Comparison of ENCODE assay signal across 8 cellular contexts in genomic region chr20:462199-462991, GRCh38. TPM values are rescaled to one million over a fixed set of nuclear protein-coding genes. Genes with fewer than 3 reads are reported as not detected.
DNase-seq lines count a peak whose midpoint lies in the region; ATAC-seq and TF ChIP-seq lines count a peak whose summit lies in the region.

Gene TBC1D20, minus strand, starts transcription at chr20:462533. Its CDS starts 128 bp downstream, at chr20:462405.

- TF ChIP-seq CTCF in DOHH2 (IDR thresholded peaks at IDR 0.05; ENCODE audit: low read depth, low read length, poor library complexity, severe bottlenecking) (no peak), Panc1 (IDR thresholded peaks at IDR 0.05) (peak; percentile 50), esophagus squamous epithelium (IDR thresholded peaks at IDR 0.05) (peak in 2 of 6 experiments; percentile 5 to 9)

- TF ChIP-seq POLR2A in esophagus squamous epithelium (IDR thresholded peaks at IDR 0.05) = peak in 3 of 4 donors; percentile 73 to 83 (median 78)

- H3K9me3 ChIP-seq in DOHH2 (ENCODE audit: control insufficient read depth, insufficient read depth, low read length) (peaks cover 2% of the 10 kb centered on the region), KOPT-K1 (ENCODE audit: insufficient read depth, low read length, poor library complexity, severe bottlenecking) (peaks cover 8% of the 10 kb centered on the region), Panc1 (ENCODE audit: control insufficient read depth, insufficient read depth, low read depth, low read length) (no peaks in the 10 kb centered on the region), esophagus squamous epithelium (no peaks in the 10 kb centered on the region)

- POLR2A ChIA-PET in Panc1 (lab: Charles Lee) = interaction anchor here (0.6 to 0.7 kb wide), 3 partner anchors 41 to 179 kb away, joined by 4 to 9 read pairs (median 4); no protein-coding TSS in a partner anchor

- BruUV-seq in Panc1 (replicated peaks; lab: Mats Ljungman, UMichigan) = no TSS peak

- peak within 1 kb of the TSS; percentile 96 for H3K4me2 ChIP-seq in DOHH2 (ENCODE audit: low read length)

- no peaks in the 10 kb centered on the region for H3F3A ChIP-seq in DOHH2 (ENCODE audit: control insufficient read depth, insufficient read depth)

- WGBS in esophagus squamous epithelium, 2 donors = 0% methylated on average over 13 to 21 of the region's 80 CpGs

- in situ Hi-C loops in Panc1 (cut with HindIII; ENCODE audit: low pct_unique_long_range_greater_than_20kb, low sequenced_read_pairs) = no loop called here

- peaks cover 5% of the 10 kb centered on the region for H3K36me3 Mint-ChIP-seq in activated T-cell treated with anti-CD3 and anti-CD28 coated beads, Interleukin-2, amount 50 U/mL, for 4 hours (ENCODE audit: insufficient read depth)

- peaks cover 4% of the 10 kb centered on the region; the same call in 1 of the 2 replicates for H3K36me3 ChIP-seq in DOHH2 (ENCODE audit: control insufficient read depth, low read length)
- 0 out of 2 replicates have a peak, but pooled peaks cover 8% of the 10 kb centered on the region for H3K36me3 ChIP-seq in KOPT-K1 (ENCODE audit: insufficient read depth, low read length)
- no peaks in the 10 kb centered on the region for H3K36me3 ChIP-seq in Panc1 (ENCODE audit: control insufficient read depth, insufficient read depth, low read length)
- H3K36me3 ChIP-seq in esophagus squamous epithelium = no peaks in the 10 kb centered on the region

- no peaks in the 10 kb centered on the region for H3K27me3 Mint-ChIP-seq in activated T-cell treated with anti-CD3 and anti-CD28 coated beads, Interleukin-2, amount 50 U/mL, for 4 hours (ENCODE audit: low read depth)

- peaks cover 48% of the 10 kb centered on the region for H3K79me2 ChIP-seq in DOHH2 (ENCODE audit: control insufficient read depth, low read length)

- peak within 1 kb of the TSS; percentile 23; the same call in 1 of the 2 replicates for H3K27ac ChIP-seq in DOHH2 (ENCODE audit: low read depth, low read length)
- H3K27ac ChIP-seq in KOPT-K1 (ENCODE audit: low read depth, low read length, poor library complexity, severe bottlenecking) = peak within 1 kb of the TSS; percentile 75
- peak within 1 kb of the TSS; percentile 91 for H3K27ac ChIP-seq in Panc1 (ENCODE audit: low read length)
- H3K27ac ChIP-seq in esophagus squamous epithelium = peak within 1 kb of the TSS; percentile 93 to 99 (median 96)

- peaks cover 39% of the 10 kb centered on the region for H3K4me1 Mint-ChIP-seq in activated T-cell treated with anti-CD3 and anti-CD28 coated beads, Interleukin-2, amount 50 U/mL, for 4 hours (ENCODE audit: low read depth)

- ATAC-seq in GM21825 (IDR thresholded peaks at IDR 0.05; ENCODE audit: unreplicated experiment) (peak; percentile 90), Panc1 (peak; percentile 99)
- ATAC-seq in activated T-cell treated with anti-CD3 and anti-CD28 coated beads, Interleukin-2, amount 50 U/mL, for 4 hours = peak; percentile 97

- CTCF ChIA-PET in Panc1 (lab: Charles Lee) = interaction anchor here (0.6 kb wide), 1 partner anchor 102 kb away, joined by 5 read pairs; no protein-coding TSS in a partner anchor

- H3K27me3 ChIP-seq in DOHH2 (ENCODE audit: control insufficient read depth, low read length) (no peaks in the 10 kb centered on the region), Panc1 (ENCODE audit: control insufficient read depth, insufficient read depth, low read length) (no peaks in the 10 kb centered on the region), esophagus squamous epithelium (peaks cover 0 to 1% (median 0%) of the 10 kb centered on the region in 4 donors)

- no peaks in the 10 kb centered on the region for H3K9me3 Mint-ChIP-seq in activated T-cell treated with anti-CD3 and anti-CD28 coated beads, Interleukin-2, amount 50 U/mL, for 4 hours

- no peaks in the 10 kb centered on the region for H3K9me2 ChIP-seq in DOHH2 (replicated peaks; ENCODE audit: control insufficient read depth, low read length)

- peaks cover 12% of the 10 kb centered on the region; the same call in 1 of the 2 replicates for H4K20me1 ChIP-seq in DOHH2 (ENCODE audit: control insufficient read depth, insufficient read depth, low read depth, low read length)

- peak within 1 kb of the TSS; percentile 93 for H3K4me3 Mint-ChIP-seq in activated T-cell treated with anti-CD3 and anti-CD28 coated beads, Interleukin-2, amount 50 U/mL, for 4 hours

- intact Hi-C loops in Panc1 (cut with micrococcal nuclease; ENCODE audit: unreplicated experiment) (no loop called here), esophagus squamous epithelium (cut with DNase I) (no loop called here)

- H3K4me3 ChIP-seq in DOHH2 (ENCODE audit: low read length) (peak within 1 kb of the TSS; percentile 86), Panc1 (ENCODE audit: low read depth in 2 of 2, low read length in 2 of 2) (peak within 1 kb of the TSS; percentile 60 to 91), esophagus squamous epithelium (peak within 1 kb of the TSS; percentile 77 to 98 (median 89))

- H3K4me1 ChIP-seq in DOHH2 (ENCODE audit: control insufficient read depth, low read length) (peaks cover 28% of the 10 kb centered on the region), Panc1 (ENCODE audit: control insufficient read depth, insufficient read depth, low read length) (peaks cover 20% of the 10 kb centered on the region), esophagus squamous epithelium (peaks cover 10 to 45% (median 29%) of the 10 kb centered on the region in 3 donors)

- peak; percentile 48 for DNase-seq in Panc1 (ENCODE audit: low read depth, low spot score)
- peak; percentile 81 for DNase-seq in activated T-cell treated with anti-CD3 and anti-CD28 coated beads, Interleukin-2, amount 50 U/mL, for 4 hours
- no peak for DNase-seq in esophagus squamous epithelium (lab: John Stamatoyannopoulos, UW)
- DNase-seq in myocyte (ENCODE audit: low read depth) = peak; percentile 90
- peak; percentile 60 to 69 for DNase-seq in stimulated activated CD8-positive, alpha-beta memory T cell treated with anti-CD3 and anti-CD28 coated beads, Interleukin-7, amount 100 ng/mL, for 48 hours (ENCODE audit: extremely low read depth in 1 of 2, low read depth in 1 of 2)

RNA-seq across cellular contexts. Expression of gene TBC1D20, which starts in this region (rescaled TPM):
- 42.1 TPM for total RNA-seq in Panc1 (2021; ENCODE audit: unreplicated experiment)
- 32.8 TPM for polyA plus RNA-seq in Panc1 (2012; ENCODE audit: insufficient read length)
- 10 to 100 TPM; 21.2 to 25.5 (median 23.9) TPM for total RNA-seq in activated T-cell treated with anti-CD3 and anti-CD28 coated beads, Interleukin-2, amount 50 U/mL, for 4 hours
- 10 to 100 TPM; 18.1 to 33.2 (median 26.0) TPM for total RNA-seq in esophagus squamous epithelium
- 29.1 and 40.1 TPM in 2 replicates for total RNA-seq in myocyte
- 45.1 TPM for polyA plus RNA-seq in myocyte (2012)

Comparison
In these comparisons a context has a peak if more than half of its experiments do, and no peak if none do; other contexts are left out.
1. H3K27ac ChIP-seq: peak in every context shown above with its lines; median percentile 96 in esophagus squamous epithelium; 91 in Panc1; 75 in KOPT-K1; 23 in DOHH2.